Comparison of ENCODE assay signal across 1 cellular context in genomic region chr19:11115042-11115441, GRCh38.
TF ChIP-seq lines count a peak whose summit lies in the region.

No MANE protein-coding gene starts in this region.

TF ChIP-seq in K562, 482 proteins besides CTCF, POLR2A, EP300 and RAD21 (continued from another document):
- TF ChIP-seq MGA (IDR thresholded peaks at IDR 0.05), result no peak
- no peak for TF ChIP-seq ZNF780A (CRISPR knock-in tag; IDR thresholded peaks at IDR 0.05)
- TF ChIP-seq RBM39 (optimal IDR thresholded peaks at IDR 0.05; ENCODE audit: low read depth, low read length), result no peak
- peak; percentile 34 for TF ChIP-seq POLR2AphosphoS5 (IDR thresholded peaks at IDR 0.05; ENCODE audit: control insufficient read depth, insufficient read depth, low read depth, low read length)
- peak; percentile 58 for TF ChIP-seq POLR2B (IDR thresholded peaks at IDR 0.05; ENCODE audit: low read depth, partially characterized antibody)
- TF ChIP-seq KLF6 (CRISPR knock-in tag; IDR thresholded peaks at IDR 0.05; ENCODE audit: borderline replicate concordance), result no peak
- no peak for TF ChIP-seq ZBTB34 (CRISPR knock-in tag; IDR thresholded peaks at IDR 0.05)
